18 cellular contexts compared by ENCODE assay signal in genomic region chr3:135007622-135008021, GRCh38.
"Had no signal": no experiment of that assay in that cellular context is flagged by ENCODE, and none has a peak within 500 bp of the region (broad histone marks: within the 10 kb centered on the region; RNA-seq: fewer than 3 reads in every experiment).

No MANE protein-coding gene starts in this region.

- H3K9ac ChIP-seq: parathyroid adenoma had no signal

- H3K4me3 ChIP-seq: colonic mucosa, heart right ventricle had no signal

- H3K27me3 Mint-ChIP-seq: activated B cell treated with CpG ODN at 0.5 μM for 24 hours; stimulated activated memory B cell treated with anti-CD40 and anti-IgM and Interleukin-4, amounts not matched to agents 10 μg/mL and 1 μg/mL and 100 μg/mL, for 72 hours had no signal

- H3K36me3 ChIP-seq: colonic mucosa, heart right ventricle, neutrophil had no signal

- DNase-seq: activated B cell treated with CpG ODN at 0.5 μM for 24 hours; activated CD4-positive, alpha-beta T cell treated with anti-CD3 and anti-CD28 coated beads for 48 hours; activated CD8-positive, alpha-beta memory T cell treated with anti-CD3 and anti-CD28 coated beads, Interleukin-2, amount 50 U/mL, for 4 hours; activated CD8-positive, alpha-beta T cell treated with anti-CD3 and anti-CD28 coated beads, Interleukin-2, amount 10 ng/mL, durations not matched to agents 7 days and 5 days; activated gamma-delta T cell; activated T-cell treated with anti-CD3 and anti-CD28 coated beads, Interleukin-2, amount 50 U/mL, for 72 hours; amniotic stem cell; caudate nucleus; colonic mucosa; foreskin melanocyte; heart right ventricle; mesendoderm; natural killer cell; T-helper 2 cell had no signal

- H3K4me3 Mint-ChIP-seq: activated B cell treated with CpG ODN at 0.5 μM for 24 hours; activated CD8-positive, alpha-beta T cell treated with anti-CD3 and anti-CD28 coated beads, Interleukin-2, amount 10 ng/mL, durations not matched to agents 7 days and 5 days; activated naive CD8-positive, alpha-beta T cell; activated T-cell treated with anti-CD3 and anti-CD28 coated beads, Interleukin-2, amount 50 U/mL, for 72 hours; natural killer cell; stimulated activated memory B cell treated with anti-CD40 and anti-IgM and Interleukin-4, amounts not matched to agents 10 μg/mL and 1 μg/mL and 100 μg/mL, for 72 hours had no signal

- ATAC-seq: activated CD8-positive, alpha-beta T cell treated with anti-CD3 and anti-CD28 coated beads, Interleukin-2, amount 10 ng/mL, durations not matched to agents 7 days and 5 days; activated T-cell treated with anti-CD3 and anti-CD28 coated beads, Interleukin-2, amount 50 U/mL, for 72 hours; heart right ventricle; natural killer cell; stimulated activated memory B cell treated with anti-CD40 and anti-IgM and Interleukin-4, amounts not matched to agents 10 μg/mL and 1 μg/mL and 100 μg/mL, for 72 hours had no signal

- H2AFZ ChIP-seq: parathyroid adenoma had no signal

- H3K4me1 Mint-ChIP-seq: activated B cell treated with CpG ODN at 0.5 μM for 24 hours; natural killer cell; stimulated activated memory B cell treated with anti-CD40 and anti-IgM and Interleukin-4, amounts not matched to agents 10 μg/mL and 1 μg/mL and 100 μg/mL, for 72 hours had no signal

- H3K27ac ChIP-seq: colonic mucosa, heart right ventricle, neutrophil, parathyroid adenoma had no signal

- H3K4me1 ChIP-seq: colonic mucosa, heart right ventricle, parathyroid adenoma had no signal

- H3K36me3 Mint-ChIP-seq: activated naive CD8-positive, alpha-beta T cell; natural killer cell; stimulated activated memory B cell treated with anti-CD40 and anti-IgM and Interleukin-4, amounts not matched to agents 10 μg/mL and 1 μg/mL and 100 μg/mL, for 72 hours had no signal

- H3K27me3 ChIP-seq: colonic mucosa, heart right ventricle, neutrophil had no signal

- H3K27ac Mint-ChIP-seq: activated B cell treated with CpG ODN at 0.5 μM for 24 hours; activated CD8-positive, alpha-beta T cell treated with anti-CD3 and anti-CD28 coated beads, Interleukin-2, amount 10 ng/mL, durations not matched to agents 7 days and 5 days; activated naive CD8-positive, alpha-beta T cell; activated T-cell treated with anti-CD3 and anti-CD28 coated beads, Interleukin-2, amount 50 U/mL, for 72 hours; natural killer cell; stimulated activated memory B cell treated with anti-CD40 and anti-IgM and Interleukin-4, amounts not matched to agents 10 μg/mL and 1 μg/mL and 100 μg/mL, for 72 hours had no signal

- H3K9me3 ChIP-seq: colonic mucosa, neutrophil had no signal
